ENCODE assay signal across 13 cellular contexts in genomic region chr4:57044996-57045395, GRCh38.
DNase-seq lines count a peak whose midpoint lies in the region; TF ChIP-seq lines count a peak whose summit lies in the region.
"Had no signal": no experiment of that assay in that cellular context is flagged by ENCODE, and none has a peak within 500 bp of the region (broad histone marks: within the 10 kb centered on the region; RNA-seq: fewer than 3 reads in every experiment).

No MANE protein-coding gene starts in this region.

- TF ChIP-seq CTCF in astrocyte of the cerebellum (IDR thresholded peaks at IDR 0.05; ENCODE audit: low read depth, low read length, missing control alignments), result no peak
- no peak for TF ChIP-seq CTCF in testis (IDR thresholded peaks at IDR 0.05)

- in situ Hi-C loops in astrocyte of the cerebellum (cut with HindIII; ENCODE audit: low sequenced_read_pairs), result no loop called here

- no peak overlapping the region for H2AK5ac ChIP-seq in mesenchymal stem cell (ENCODE audit: low read length, severe bottlenecking)

- H3K36me3 ChIP-seq in mesenchymal stem cell (ENCODE audit: control insufficient read depth in 1 of 2, insufficient read depth in 2 of 2, low read depth in 1 of 2, low read length in 2 of 2) (peaks cover 0 to 28% of the 10 kb centered on the region in 2 experiments), testis (ENCODE audit: low read depth, missing control alignments) (no peaks in the 10 kb centered on the region)

- H3K27ac ChIP-seq in mesenchymal stem cell (ENCODE audit: low read length, poor library complexity, severe bottlenecking) (peak overlapping the region; percentile 85), testis (peak overlapping the region; percentile 12 to 86)
- H3K27ac ChIP-seq: KMS-11 had no signal

- no peak overlapping the region for H2BK120ac ChIP-seq in mesenchymal stem cell (ENCODE audit: low read depth, low read length)

- no peak overlapping the region for H2BK15ac ChIP-seq in mesenchymal stem cell (ENCODE audit: low read depth, poor library complexity, severe bottlenecking)

- H4K91ac ChIP-seq in mesenchymal stem cell (ENCODE audit: low read length), result no peak overlapping the region

- H3K4me3 ChIP-seq in astrocyte of the cerebellum (ENCODE audit: low read depth, low read length), result no peak overlapping the region
- peak overlapping the region in 1 of 2 experiments; percentile 19 for H3K4me3 ChIP-seq in mesenchymal stem cell (ENCODE audit: insufficient read depth in 1 of 2, low read depth in 1 of 2, low read length in 2 of 2)
- no peak overlapping the region for H3K4me3 ChIP-seq in testis

- H2AFZ ChIP-seq in mesenchymal stem cell (ENCODE audit: low read depth, low read length), result no peak overlapping the region

- H4K8ac ChIP-seq in mesenchymal stem cell (ENCODE audit: low read length), result no peak overlapping the region

- intact Hi-C loops in testis (cut with DNase I; ENCODE audit: low total_unique reads), result loop anchor here (10.0 kb wide), 1 partner anchor 50 kb away; no protein-coding TSS in a partner anchor

- no peaks in the 10 kb centered on the region for H3K79me1 ChIP-seq in mesenchymal stem cell (replicated peaks; ENCODE audit: low read length, poor library complexity, severe bottlenecking)

- WGBS in mesenchymal stem cell, result no CpG with 5 or more reads among the region's 1 CpG
- WGBS in testis, 2 donors, result 67 to 83% methylated on average over 1 of the region's 1 CpG

- H3K4ac ChIP-seq in mesenchymal stem cell (ENCODE audit: low read depth in 1 of 2, low read length in 2 of 2), result no peak overlapping the region

- no peak overlapping the region for H3K14ac ChIP-seq in mesenchymal stem cell (ENCODE audit: low read length in 2 of 2)

- no peak overlapping the region for H3K4me2 ChIP-seq in mesenchymal stem cell (ENCODE audit: low read length, poor library complexity, severe bottlenecking)
- H3K4me2 ChIP-seq: KMS-11 had no signal

- H3K4me1 ChIP-seq in mesenchymal stem cell (ENCODE audit: control insufficient read depth, insufficient read depth, low read depth, low read length), result peaks cover 24% of the 10 kb centered on the region
- H3K4me1 ChIP-seq in testis, result peaks cover 48% of the 10 kb centered on the region

- no peak overlapping the region for H2BK12ac ChIP-seq in mesenchymal stem cell (ENCODE audit: low read length in 2 of 2)

- peak; percentile 41 for DNase-seq in HCEC 1CT
- peak; percentile 49 for DNase-seq in astrocyte of the cerebellum (ENCODE audit: low read depth)
- peak; percentile 69 for DNase-seq in mesenchymal stem cell
- no peak for DNase-seq in testis
- no peak for DNase-seq in stimulated activated CD4-positive, alpha-beta T cell treated with anti-CD3 and anti-CD28 coated beads, Interleukin-15, amount 100 ng/mL, for 24 hours
- DNase-seq in NCI-H748 (lab: John Stamatoyannopoulos, UW; ENCODE audit: unreplicated experiment), result no peak
- DNase-seq in NCI-H187 (lab: John Stamatoyannopoulos, UW), result no peak
- no peak for DNase-seq in central memory CD4-positive, alpha-beta T cell
- DNase-seq: activated B cell treated with CpG ODN at 0.5 μM for 24 hours; activated T-cell treated with anti-CD3 and anti-CD28 coated beads, Interleukin-2, amount 50 U/mL, for 1 hour; effector CD4-positive, alpha-beta T cell; NCI-H2029 treated with DMSO at 0.1 percent for 48 hours had no signal

- no peak overlapping the region for H3K23ac ChIP-seq in mesenchymal stem cell (ENCODE audit: low read length in 2 of 2)

- TF ChIP-seq POLR2A in testis (IDR thresholded peaks at IDR 0.05), result no peak

- H2BK5ac ChIP-seq in mesenchymal stem cell (ENCODE audit: low read depth, low read length, poor library complexity, severe bottlenecking), result no peak overlapping the region

- H3K9ac ChIP-seq in mesenchymal stem cell (ENCODE audit: low read length), result no peak overlapping the region
- H3K9ac ChIP-seq: KMS-11 had no signal

- H3K27me3 ChIP-seq in mesenchymal stem cell (ENCODE audit: control insufficient read depth in 1 of 2, insufficient read depth in 1 of 2, low read length in 2 of 2) (no peaks in the 10 kb centered on the region), testis (no peaks in the 10 kb centered on the region)

- H3K18ac ChIP-seq in mesenchymal stem cell (ENCODE audit: low read depth in 1 of 2, low read length in 2 of 2), result no peak overlapping the region

- H3K9me3 ChIP-seq in mesenchymal stem cell (ENCODE audit: control insufficient read depth, low read length), result no peaks in the 10 kb centered on the region
- H3K9me3 ChIP-seq in testis, result no peaks in the 10 kb centered on the region

Comparison
In these comparisons a context has a peak if more than half of its experiments do, and no peak if none do; other contexts are left out.
1. DNase-seq: peak in HCEC 1CT (single experiment), astrocyte of the cerebellum (single experiment) and mesenchymal stem cell (single experiment); none in testis (single experiment), stimulated activated CD4-positive, alpha-beta T cell treated with anti-CD3 and anti-CD28 coated beads, Interleukin-15, amount 100 ng/mL, for 24 hours (single experiment), NCI-H748 (single experiment), NCI-H187 (0 of 2) and central memory CD4-positive, alpha-beta T cell (single experiment).